In genomic region chr2:231452799-231453508, GRCh38 we compare ENCODE assay signal across 8 cellular contexts. TPM values are rescaled to one million over a fixed set of nuclear protein-coding genes. Genes with fewer than 3 reads are reported as not detected.
DNase-seq lines count a peak whose midpoint lies in the region; ATAC-seq and TF ChIP-seq lines count a peak whose summit lies in the region.

No MANE protein-coding gene starts in this region.

- POLR2A ChIA-PET in activated naive CD8-positive, alpha-beta T cell treated with anti-CD3 and anti-CD28 coated beads, Interleukin-2, amount 10 ng/mL, durations not matched to agents 7 days and 5 days (lab: Charles Lee): interaction anchor here (0.7 to 5.7 kb wide), 2 partner anchors 11 to 111 kb away, joined by 3 to 43 read pairs; partner anchors contain the start of gene NCL
- POLR2A ChIA-PET in naive thymus-derived CD8-positive, alpha-beta T cell (lab: Charles Lee): interaction anchor here (0.7 to 5.2 kb wide), 3 partner anchors 11 to 612 kb away, joined by 3 to 55 read pairs (median 6); partner anchors contain the start of gene NCL

- no peak for TF ChIP-seq CTCF in NB4 (IDR thresholded peaks at IDR 0.05; ENCODE audit: low read depth, low read length)

- no peak overlapping the region for H3K4me3 Mint-ChIP-seq in activated naive CD8-positive, alpha-beta T cell treated with anti-CD3 and anti-CD28 coated beads, Interleukin-2, amount 10 ng/mL, durations not matched to agents 7 days and 5 days
- H3K4me3 Mint-ChIP-seq in naive thymus-derived CD8-positive, alpha-beta T cell: peak overlapping the region in 2 of 10 donors; percentile 42 to 45

- H3K27me3 Mint-ChIP-seq in activated naive CD8-positive, alpha-beta T cell treated with anti-CD3 and anti-CD28 coated beads, Interleukin-2, amount 10 ng/mL, durations not matched to agents 7 days and 5 days: no peaks in the 10 kb centered on the region
- no peaks in the 10 kb centered on the region for H3K27me3 Mint-ChIP-seq in naive thymus-derived CD8-positive, alpha-beta T cell

- no peak overlapping the region for H3K4me3 ChIP-seq in NB4 (ENCODE audit: low read depth, low read length)

- ATAC-seq in activated naive CD8-positive, alpha-beta T cell treated with anti-CD3 and anti-CD28 coated beads, Interleukin-2, amount 10 ng/mL, durations not matched to agents 7 days and 5 days (ENCODE audit: low read depth): no peak
- peak; percentile 8 for ATAC-seq in naive thymus-derived CD8-positive, alpha-beta T cell
- no peak for ATAC-seq in GM19023 (IDR thresholded peaks at IDR 0.05; ENCODE audit: unreplicated experiment)
- ATAC-seq in HG02642 (IDR thresholded peaks at IDR 0.05; ENCODE audit: poor library complexity, unreplicated experiment): no peak

- H3K4me1 Mint-ChIP-seq in activated naive CD8-positive, alpha-beta T cell treated with anti-CD3 and anti-CD28 coated beads, Interleukin-2, amount 10 ng/mL, durations not matched to agents 7 days and 5 days: peaks cover 15% of the 10 kb centered on the region
- peaks cover 11 to 26% (median 14%) of the 10 kb centered on the region in 4 donors for H3K4me1 Mint-ChIP-seq in naive thymus-derived CD8-positive, alpha-beta T cell

- DNase-seq in ELF-1 (ENCODE audit: low read depth, low spot score) (peak; percentile 82), NB4 (ENCODE audit: low read depth) (peak; percentile 67), COR-L47 (lab: John Stamatoyannopoulos, UW) (no peak), HuH-7.5 (ENCODE audit: low spot score) (no peak)
- DNase-seq in activated naive CD8-positive, alpha-beta T cell treated with anti-CD3 and anti-CD28 coated beads, Interleukin-2, amount 10 ng/mL, durations not matched to agents 7 days and 5 days: no peak
- peak in 2 of 10 donors; percentile 14 to 18 for DNase-seq in naive thymus-derived CD8-positive, alpha-beta T cell

- peaks cover 19% of the 10 kb centered on the region for H3K36me3 Mint-ChIP-seq in activated naive CD8-positive, alpha-beta T cell treated with anti-CD3 and anti-CD28 coated beads, Interleukin-2, amount 10 ng/mL, durations not matched to agents 7 days and 5 days
- peaks cover 0 to 57% (median 8%) of the 10 kb centered on the region in 3 donors for H3K36me3 Mint-ChIP-seq in naive thymus-derived CD8-positive, alpha-beta T cell

- peak overlapping the region; percentile 40 for H3K27ac Mint-ChIP-seq in activated naive CD8-positive, alpha-beta T cell treated with anti-CD3 and anti-CD28 coated beads, Interleukin-2, amount 10 ng/mL, durations not matched to agents 7 days and 5 days
- H3K27ac Mint-ChIP-seq in naive thymus-derived CD8-positive, alpha-beta T cell: peak overlapping the region; percentile 16 to 96 (median 58)

- H3K9me3 Mint-ChIP-seq in activated naive CD8-positive, alpha-beta T cell treated with anti-CD3 and anti-CD28 coated beads, Interleukin-2, amount 10 ng/mL, durations not matched to agents 7 days and 5 days: no peaks in the 10 kb centered on the region
- H3K9me3 Mint-ChIP-seq in naive thymus-derived CD8-positive, alpha-beta T cell: no peaks in the 10 kb centered on the region

- peak; percentile 28 for TF ChIP-seq POLR2A in NB4 (IDR thresholded peaks at IDR 0.05; ENCODE audit: extremely low read depth, insufficient read length)

RNA-seq across cellular contexts. Expression of gene NCL, which starts 11.3 kb away (rescaled TPM):
- total RNA-seq in activated naive CD8-positive, alpha-beta T cell treated with anti-CD3 and anti-CD28 coated beads, Interleukin-2, amount 10 ng/mL, durations not matched to agents 7 days and 5 days: 100 to 1,000 TPM; 461 to 462 TPM
- 100 to 1,000 TPM; 446 to 467 TPM for total RNA-seq in naive thymus-derived CD8-positive, alpha-beta T cell
- polyA plus RNA-seq in naive thymus-derived CD8-positive, alpha-beta T cell: 100 to 1,000 TPM; 370 to 590 (median 468) TPM

RNA-seq across cellular contexts. Expression of gene B3GNT7, which starts 57.4 kb away (rescaled TPM):
- under 1 TPM; 0.37 to 0.42 TPM for total RNA-seq in activated naive CD8-positive, alpha-beta T cell treated with anti-CD3 and anti-CD28 coated beads, Interleukin-2, amount 10 ng/mL, durations not matched to agents 7 days and 5 days
- total RNA-seq in naive thymus-derived CD8-positive, alpha-beta T cell: under 1 TPM; 0.55 to 0.68 TPM
- polyA plus RNA-seq in naive thymus-derived CD8-positive, alpha-beta T cell: under 1 TPM in 1 of 3 donors, not detected in 2; 0.06 TPM

Comparison
In these comparisons a context has a peak if more than half of its experiments do, and no peak if none do; other contexts are left out.
1. DNase-seq: peak in ELF-1 (single experiment) and NB4 (single experiment); none in activated naive CD8-positive, alpha-beta T cell treated with anti-CD3 and anti-CD28 coated beads, Interleukin-2, amount 10 ng/mL, durations not matched to agents 7 days and 5 days (single experiment), COR-L47 (single experiment) and HuH-7.5 (single experiment).
2. ATAC-seq: peak in naive thymus-derived CD8-positive, alpha-beta T cell (2 of 2); none in activated naive CD8-positive, alpha-beta T cell treated with anti-CD3 and anti-CD28 coated beads, Interleukin-2, amount 10 ng/mL, durations not matched to agents 7 days and 5 days (single experiment), GM19023 (single experiment) and HG02642 (single experiment).